ENCODE assay signal across 22 cellular contexts in genomic region chr21:14690886-14691285, GRCh38.
DNase-seq lines count a peak whose midpoint lies in the region; ATAC-seq and TF ChIP-seq lines count a peak whose summit lies in the region.
"Had no signal": no experiment of that assay in that cellular context is flagged by ENCODE, and none has a peak within 500 bp of the region (broad histone marks: within the 10 kb centered on the region; RNA-seq: fewer than 3 reads in every experiment).

No MANE protein-coding gene starts in this region.

- H3K36me3 ChIP-seq in WERI-Rb-1 (no peaks in the 10 kb centered on the region), ovary (no peaks in the 10 kb centered on the region)
- H3K36me3 ChIP-seq: cardiac muscle cell, SJSA1 had no signal

- WGBS in ovary, 3 donors: 71 to 74% (median 73%) methylated on average over 2 of the region's 2 CpGs

- H3K9me3 ChIP-seq in WERI-Rb-1 (ENCODE audit: severe bottlenecking): no peaks in the 10 kb centered on the region
- no peaks in the 10 kb centered on the region for H3K9me3 ChIP-seq in ovary
- H3K9me3 ChIP-seq: SJSA1 had no signal

- H3K27ac ChIP-seq in WERI-Rb-1: no peak overlapping the region
- H3K27ac ChIP-seq in ovary: no peak overlapping the region
- H3K27ac ChIP-seq: cardiac muscle cell, PC-9, SJSA1 had no signal

- no peak for TF ChIP-seq POLR2A in ovary (IDR thresholded peaks at IDR 0.05)

- H3K27me3 ChIP-seq in WERI-Rb-1 (ENCODE audit: insufficient read depth, low read depth, severe bottlenecking): no peaks in the 10 kb centered on the region
- no peaks in the 10 kb centered on the region for H3K27me3 ChIP-seq in ovary
- H3K27me3 ChIP-seq: cardiac muscle cell, SJSA1 had no signal

- no peak for ATAC-seq in GM19023 (IDR thresholded peaks at IDR 0.05; ENCODE audit: unreplicated experiment)
- no peak for ATAC-seq in HG03460 (IDR thresholded peaks at IDR 0.05; ENCODE audit: unreplicated experiment)
- ATAC-seq: esophagus mucosa, GM12878 had no signal

- H3K4me3 ChIP-seq in WERI-Rb-1 (ENCODE audit: low read depth, low read length): no peak overlapping the region
- no peak overlapping the region for H3K4me3 ChIP-seq in ovary
- H3K4me3 ChIP-seq: cardiac muscle cell, GM12878, PC-9, SJSA1 had no signal

- DNase-seq in SIG-M5 treated with dmso at 0.1 percent for 504 hours (lab: John Stamatoyannopoulos, UW; ENCODE audit: unreplicated experiment): peak; percentile 60
- no peak for DNase-seq in SIG-M5 (lab: John Stamatoyannopoulos, UW)
- peak; percentile 55 for DNase-seq in MV-4-11 (lab: John Stamatoyannopoulos, UW)
- DNase-seq in WERI-Rb-1: peak; percentile 25
- DNase-seq in renal cortical epithelial cell (ENCODE audit: low read depth): peak; percentile 27
- DNase-seq in ovary: no peak
- DNase-seq: 8988T; activated CD4-positive, CD25-positive, alpha-beta regulatory T cell; GF-D8; HCEC 1CT; natural killer cell; NCI-H1092; NCI-H524; PC-9; stimulated activated CD4-positive, alpha-beta T cell treated with anti-CD3 and anti-CD28 coated beads, Interleukin-2, amount 100 ng/mL, for 24 hours; T-helper 2 cell had no signal

- TF ChIP-seq CTCF in WERI-Rb-1 (IDR thresholded peaks at IDR 0.05; ENCODE audit: low read depth, low read length) (no peak), ovary (IDR thresholded peaks at IDR 0.05) (no peak)

- no peak for TF ChIP-seq EP300 in ovary (IDR thresholded peaks at IDR 0.05)

- intact Hi-C loops in ovary (cut with DNase I): no loop called here

- H3K4me1 ChIP-seq in ovary (ENCODE audit: insufficient read depth): no peaks in the 10 kb centered on the region
- H3K4me1 ChIP-seq: SJSA1 had no signal

Comparison
In these comparisons a context has a peak if more than half of its experiments do, and no peak if none do; other contexts are left out.
1. DNase-seq: peak in SIG-M5 treated with dmso at 0.1 percent for 504 hours (single experiment), MV-4-11 (single experiment), WERI-Rb-1 (single experiment) and renal cortical epithelial cell (single experiment); none in SIG-M5 (single experiment) and ovary (0 of 5).